8 cellular contexts compared by ENCODE assay signal in genomic region chr10:61779950-61780659, GRCh38.
A peak's percentile ranks its signal among the peaks of the same experiment; 100 is the strongest.
DNase-seq lines count a peak whose midpoint lies in the region; ATAC-seq, FAIRE-seq and TF ChIP-seq lines count a peak whose summit lies in the region.

No MANE protein-coding gene starts in this region.

- intact Hi-C loops in kidney (cut with DNase I) = no loop called here

- no peaks in the 10 kb centered on the region for H3K9me3 ChIP-seq in astrocyte (ENCODE audit: insufficient read depth, low read depth, low read length)
- no peaks in the 10 kb centered on the region for H3K9me3 ChIP-seq in kidney (ENCODE audit: control insufficient read depth in 1 of 2, low read length in 2 of 2)

- peak; percentile 10 for DNase-seq in stimulated activated naive CD4-positive, alpha-beta T cell treated with Interleukin-2 at 50 U/mL for 16 hours (lab: John Stamatoyannopoulos, UW)
- DNase-seq in stimulated activated naive CD4-positive, alpha-beta T cell (lab: John Stamatoyannopoulos, UW) = no peak
- peak; percentile 93 for DNase-seq in astrocyte (ENCODE audit: low read depth)
- DNase-seq in kidney = peak; percentile 77
- no peak for DNase-seq in DMS 273 treated with DMSO at 0.1 percent for 48 hours (lab: John Stamatoyannopoulos, UW)
- DNase-seq in dedifferentiated amniotic fluid mesenchymal stem cell (ENCODE audit: extremely low spot score) = no peak

- no peak overlapping the region for H2AFZ ChIP-seq in astrocyte (ENCODE audit: low read depth, low read length)

- H3K4me1 Mint-ChIP-seq in astrocyte (ENCODE audit: low read depth, unreplicated experiment) = peaks cover 11% of the 10 kb centered on the region

- no peaks in the 10 kb centered on the region for H3K36me3 Mint-ChIP-seq in astrocyte (ENCODE audit: low read depth, unreplicated experiment)

- ATAC-seq in GM21390 (IDR thresholded peaks at IDR 0.05; ENCODE audit: unreplicated experiment) (no peak), HG02678 (IDR thresholded peaks at IDR 0.05; ENCODE audit: unreplicated experiment) (no peak)

- peak; percentile 55 for FAIRE-seq in astrocyte (lab: Jason Lieb, UNC)
- FAIRE-seq in kidney (lab: Jason Lieb, UNC) = no peak

- H3K9me3 Mint-ChIP-seq in astrocyte (ENCODE audit: unreplicated experiment) = no peaks in the 10 kb centered on the region

- peaks cover 13% of the 10 kb centered on the region for H3K4me1 ChIP-seq in astrocyte (ENCODE audit: insufficient read depth, low read length)
- no peaks in the 10 kb centered on the region for H3K4me1 ChIP-seq in kidney (ENCODE audit: control insufficient read depth in 1 of 2, insufficient read depth in 1 of 2, low read depth in 1 of 2, low read length in 2 of 2)

- peak overlapping the region; percentile 58 for H3K27ac ChIP-seq in astrocyte (ENCODE audit: low read depth, low read length)
- H3K27ac ChIP-seq in kidney (ENCODE audit: low read depth in 2 of 2, low read length in 2 of 2) = no peak overlapping the region

- no peaks in the 10 kb centered on the region for H3K79me2 ChIP-seq in astrocyte (ENCODE audit: insufficient read depth, low read length)

- no peaks in the 10 kb centered on the region for H3K27me3 Mint-ChIP-seq in astrocyte (ENCODE audit: low read depth, unreplicated experiment)

- H3K4me2 ChIP-seq in astrocyte (ENCODE audit: low read length) = peak overlapping the region; percentile 23

- no peaks in the 10 kb centered on the region for H3K27me3 ChIP-seq in astrocyte (ENCODE audit: insufficient read depth, low read length)

- H3K9ac ChIP-seq in astrocyte (ENCODE audit: low read length) (no peak overlapping the region), kidney (ENCODE audit: low read length in 2 of 2) (no peak overlapping the region)

- H3K27ac Mint-ChIP-seq in astrocyte (ENCODE audit: unreplicated experiment) = peak overlapping the region; percentile 93

- no peaks in the 10 kb centered on the region for H4K20me1 ChIP-seq in astrocyte (ENCODE audit: insufficient read depth, low read length)

- no peak overlapping the region for H3K4me3 Mint-ChIP-seq in astrocyte (ENCODE audit: unreplicated experiment)

- TF ChIP-seq CTCF in astrocyte (IDR thresholded peaks at IDR 0.05; ENCODE audit: insufficient read depth, low read depth, low read length) = no peak
- TF ChIP-seq CTCF in kidney (IDR thresholded peaks at IDR 0.05; ENCODE audit: borderline replicate concordance, extremely low read depth, insufficient read depth) = no peak

- H3K36me3 ChIP-seq in astrocyte (ENCODE audit: insufficient read depth, low read length) = no peaks in the 10 kb centered on the region
- no peaks in the 10 kb centered on the region for H3K36me3 ChIP-seq in kidney (ENCODE audit: control insufficient read depth in 1 of 2, insufficient read depth in 2 of 2, low read length in 2 of 2)

- no peak overlapping the region for H3K4me3 ChIP-seq in astrocyte (ENCODE audit: insufficient read depth, low read depth, low read length)
- no peak overlapping the region for H3K4me3 ChIP-seq in kidney (ENCODE audit: low read length in 2 of 2)

Comparison
In these comparisons a context has a peak if more than half of its experiments do, and no peak if none do; other contexts are left out.
1. DNase-seq: peak in stimulated activated naive CD4-positive, alpha-beta T cell treated with Interleukin-2 at 50 U/mL for 16 hours (single experiment), astrocyte (single experiment) and kidney (single experiment); none in stimulated activated naive CD4-positive, alpha-beta T cell (0 of 6), DMS 273 treated with DMSO at 0.1 percent for 48 hours (single experiment) and dedifferentiated amniotic fluid mesenchymal stem cell (single experiment).